In the genomic region with DNA sequence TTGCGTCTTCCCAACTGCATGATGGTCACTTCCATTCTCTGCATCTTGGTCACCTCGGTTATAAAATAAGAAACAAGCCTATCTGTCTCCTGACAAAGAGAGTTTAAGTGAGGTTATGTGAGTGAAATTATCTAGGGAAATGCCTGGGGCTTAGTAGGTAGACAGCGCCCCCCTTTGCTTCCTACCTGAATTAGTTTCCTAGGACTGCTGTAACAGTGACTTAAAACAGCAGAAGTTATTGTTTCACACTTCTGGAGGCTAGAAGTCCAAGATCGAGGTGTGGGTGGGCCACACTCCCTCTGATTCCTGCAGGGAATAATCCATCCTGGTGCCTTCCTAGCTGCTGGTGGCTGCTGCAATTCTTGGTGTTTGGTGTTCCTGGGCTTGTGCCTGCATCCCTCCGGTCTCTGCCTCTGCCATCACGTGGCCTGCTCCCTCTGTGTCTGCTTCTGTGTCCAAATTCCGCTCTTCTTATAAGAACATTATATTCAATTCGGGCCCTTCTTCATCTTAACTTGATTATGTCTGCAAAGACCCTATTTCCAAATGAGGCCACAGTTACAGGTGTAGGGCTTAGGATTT, we compare ENCODE assay signal across 18 cellular contexts.
DNase-seq lines count a peak whose midpoint lies in the region; ATAC-seq and TF ChIP-seq lines count a peak whose summit lies in the region.
"Had no signal": no experiment of that assay in that cellular context is flagged by ENCODE, and none has a peak within 500 bp of the region (broad histone marks: within the 10 kb centered on the region; RNA-seq: fewer than 3 reads in every experiment).

No MANE protein-coding gene starts in this region.

- TF ChIP-seq CTCF in WERI-Rb-1 (IDR thresholded peaks at IDR 0.05; ENCODE audit: low read depth, low read length): peak; percentile 63

- TF ChIP-seq EP300 in Ishikawa (IDR thresholded peaks at IDR 0.05; ENCODE audit: borderline replicate concordance): no peak

- ATAC-seq in GM21515 (IDR thresholded peaks at IDR 0.05; ENCODE audit: unreplicated experiment): no peak
- ATAC-seq: foreskin keratinocyte, T-cell had no signal

- no peaks in the 10 kb centered on the region for H3K36me3 ChIP-seq in WERI-Rb-1
- H3K36me3 ChIP-seq: ascending aorta, neutrophil had no signal

- TF ChIP-seq RAD21 in Ishikawa (IDR thresholded peaks at IDR 0.05; ENCODE audit: low read depth): peak; percentile 9; the same call in 1 of the 2 replicates

- no peaks in the 10 kb centered on the region for H3K27me3 ChIP-seq in WERI-Rb-1 (ENCODE audit: insufficient read depth, low read depth, severe bottlenecking)
- H3K27me3 ChIP-seq: ascending aorta had no signal

- H3K4me3 ChIP-seq in WERI-Rb-1 (ENCODE audit: low read depth, low read length): peak overlapping the region; percentile 23
- H3K4me3 ChIP-seq: ascending aorta, lung had no signal

- DNase-seq in DMS53 (lab: John Stamatoyannopoulos, UW) (peak; percentile 49), WERI-Rb-1 (peak; percentile 65), iPS DF 4.7 (ENCODE audit: extremely low read depth, low spot score) (peak; percentile 28), germinal center (ENCODE audit: low spot score) (no peak), dedifferentiated amniotic fluid mesenchymal stem cell (ENCODE audit: extremely low spot score) (no peak)
- no peak for DNase-seq in activated naive CD4-positive, alpha-beta T cell (lab: John Stamatoyannopoulos, UW)
- DNase-seq: activated CD4-positive, alpha-beta T cell treated with anti-CD3 and anti-CD28 coated beads for 4 hours; DMS79 treated with DMSO at 0.1 percent for 48 hours; foreskin keratinocyte; NCI-H1417 treated with DMSO at 0.1 percent for 48 hours; stimulated activated CD4-positive, alpha-beta T cell treated with anti-CD3 and anti-CD28 coated beads, Interleukin-1b, Interleukin-23, amount 100 ng/mL, for 48 hours; T-cell had no signal

- no peaks in the 10 kb centered on the region for H3K9me3 ChIP-seq in WERI-Rb-1 (ENCODE audit: severe bottlenecking)
- H3K9me3 ChIP-seq: ascending aorta, neutrophil had no signal

- peak overlapping the region; percentile 95 for H3K27ac ChIP-seq in WERI-Rb-1
- H3K27ac ChIP-seq: ascending aorta, foreskin keratinocyte, HL-60, neutrophil had no signal

TF ChIP-seq in Ishikawa, 13 proteins besides CTCF, POLR2A, EP300 and RAD21:
- no peak for TF ChIP-seq NFIC (IDR thresholded peaks at IDR 0.05)
- no peak for TF ChIP-seq YY1 (IDR thresholded peaks at IDR 0.05; ENCODE audit: low read depth)
- TF ChIP-seq REST (IDR thresholded peaks at IDR 0.05; ENCODE audit: low read depth): no peak
- TF ChIP-seq CREB1 (IDR thresholded peaks at IDR 0.05; ENCODE audit: low read depth): no peak
- no peak for TF ChIP-seq EGR1 (IDR thresholded peaks at IDR 0.05)
- no peak for TF ChIP-seq TEAD4 (IDR thresholded peaks at IDR 0.05)
- no peak for TF ChIP-seq CEBPB (IDR thresholded peaks at IDR 0.05)
- no peak for TF ChIP-seq FOXM1 (IDR thresholded peaks at IDR 0.05; ENCODE audit: borderline replicate concordance, low read depth)
- TF ChIP-seq TCF12 (IDR thresholded peaks at IDR 0.05; ENCODE audit: low read depth): no peak
- no peak for TF ChIP-seq TAF1 (IDR thresholded peaks at IDR 0.05; ENCODE audit: low read depth)
- TF ChIP-seq, protein P1, sequence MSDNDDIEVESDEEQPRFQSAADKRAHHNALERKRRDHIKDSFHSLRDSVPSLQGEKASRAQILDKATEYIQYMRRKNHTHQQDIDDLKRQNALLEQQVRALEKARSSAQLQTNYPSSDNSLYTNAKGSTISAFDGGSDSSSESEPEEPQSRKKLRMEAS (IDR thresholded peaks at IDR 0.05): no peak
- TF ChIP-seq ZBTB7A (IDR thresholded peaks at IDR 0.05; ENCODE audit: low read depth): no peak
- TF ChIP-seq, protein P2, sequence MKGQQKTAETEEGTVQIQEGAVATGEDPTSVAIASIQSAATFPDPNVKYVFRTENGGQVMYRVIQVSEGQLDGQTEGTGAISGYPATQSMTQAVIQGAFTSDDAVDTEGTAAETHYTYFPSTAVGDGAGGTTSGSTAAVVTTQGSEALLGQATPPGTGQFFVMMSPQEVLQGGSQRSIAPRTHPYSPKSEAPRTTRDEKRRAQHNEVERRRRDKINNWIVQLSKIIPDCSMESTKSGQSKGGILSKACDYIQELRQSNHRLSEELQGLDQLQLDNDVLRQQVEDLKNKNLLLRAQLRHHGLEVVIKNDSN (IDR thresholded peaks at IDR 0.05): no peak

Comparison
In these comparisons a context has a peak if more than half of its experiments do, and no peak if none do; other contexts are left out.
1. DNase-seq: peak in DMS53 (single experiment), WERI-Rb-1 (single experiment) and iPS DF 4.7 (single experiment); none in activated naive CD4-positive, alpha-beta T cell (0 of 4), germinal center (single experiment) and dedifferentiated amniotic fluid mesenchymal stem cell (single experiment).